In the genomic region with DNA sequence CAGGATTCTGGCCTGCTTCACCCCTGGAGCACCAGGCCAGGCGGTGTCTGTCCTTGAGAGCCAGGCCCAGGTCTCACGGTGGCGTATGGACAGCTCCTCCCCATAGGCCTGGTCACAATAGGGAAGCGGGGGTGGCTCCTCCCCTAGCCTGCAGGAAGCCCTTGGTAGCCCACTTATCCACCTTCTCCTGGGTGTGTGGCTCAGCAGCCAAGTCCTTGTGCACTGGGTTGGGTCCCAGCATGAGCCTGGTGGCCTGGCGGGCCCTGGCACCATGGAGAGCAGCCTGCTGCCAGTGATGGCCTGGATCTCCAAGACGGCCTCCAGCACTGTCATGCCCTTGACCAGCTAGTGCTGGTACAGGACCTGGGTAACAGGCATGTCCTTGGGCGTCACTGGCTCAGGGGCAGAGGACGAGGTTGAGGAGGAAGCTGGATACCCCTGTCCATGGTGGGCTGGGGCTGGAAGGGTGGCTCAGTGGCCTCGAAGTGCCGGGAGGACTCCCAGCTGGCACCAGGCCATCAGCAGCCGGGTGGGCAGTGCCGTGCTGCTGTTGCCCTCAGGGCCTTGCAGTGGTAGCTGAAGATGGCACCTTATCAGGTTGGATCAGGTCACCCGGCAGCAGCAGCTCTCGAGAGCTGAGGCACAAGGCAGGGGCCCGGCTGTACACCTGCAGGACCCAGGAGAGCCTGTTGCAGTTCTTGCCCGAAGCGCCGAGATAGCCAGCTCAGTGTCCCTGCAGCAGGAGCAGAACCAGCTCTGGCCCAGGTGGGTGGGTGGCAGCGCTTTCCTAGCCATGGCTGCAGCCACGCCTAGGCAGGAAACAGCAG, we compare ENCODE assay signal across 1 cellular context.
TF ChIP-seq lines count a peak whose summit lies in the region.

No MANE protein-coding gene starts in this region.

TF ChIP-seq in SK-N-SH, 30 proteins besides CTCF, POLR2A, EP300 and RAD21 (continued from another document):
- TF ChIP-seq, protein P1, sequence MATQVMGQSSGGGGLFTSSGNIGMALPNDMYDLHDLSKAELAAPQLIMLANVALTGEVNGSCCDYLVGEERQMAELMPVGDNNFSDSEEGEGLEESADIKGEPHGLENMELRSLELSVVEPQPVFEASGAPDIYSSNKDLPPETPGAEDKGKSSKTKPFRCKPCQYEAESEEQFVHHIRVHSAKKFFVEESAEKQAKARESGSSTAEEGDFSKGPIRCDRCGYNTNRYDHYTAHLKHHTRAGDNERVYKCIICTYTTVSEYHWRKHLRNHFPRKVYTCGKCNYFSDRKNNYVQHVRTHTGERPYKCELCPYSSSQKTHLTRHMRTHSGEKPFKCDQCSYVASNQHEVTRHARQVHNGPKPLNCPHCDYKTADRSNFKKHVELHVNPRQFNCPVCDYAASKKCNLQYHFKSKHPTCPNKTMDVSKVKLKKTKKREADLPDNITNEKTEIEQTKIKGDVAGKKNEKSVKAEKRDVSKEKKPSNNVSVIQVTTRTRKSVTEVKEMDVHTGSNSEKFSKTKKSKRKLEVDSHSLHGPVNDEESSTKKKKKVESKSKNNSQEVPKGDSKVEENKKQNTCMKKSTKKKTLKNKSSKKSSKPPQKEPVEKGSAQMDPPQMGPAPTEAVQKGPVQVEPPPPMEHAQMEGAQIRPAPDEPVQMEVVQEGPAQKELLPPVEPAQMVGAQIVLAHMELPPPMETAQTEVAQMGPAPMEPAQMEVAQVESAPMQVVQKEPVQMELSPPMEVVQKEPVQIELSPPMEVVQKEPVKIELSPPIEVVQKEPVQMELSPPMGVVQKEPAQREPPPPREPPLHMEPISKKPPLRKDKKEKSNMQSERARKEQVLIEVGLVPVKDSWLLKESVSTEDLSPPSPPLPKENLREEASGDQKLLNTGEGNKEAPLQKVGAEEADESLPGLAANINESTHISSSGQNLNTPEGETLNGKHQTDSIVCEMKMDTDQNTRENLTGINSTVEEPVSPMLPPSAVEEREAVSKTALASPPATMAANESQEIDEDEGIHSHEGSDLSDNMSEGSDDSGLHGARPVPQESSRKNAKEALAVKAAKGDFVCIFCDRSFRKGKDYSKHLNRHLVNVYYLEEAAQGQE (IDR thresholded peaks at IDR 0.05; ENCODE audit: low read depth, low read length) = peak; percentile 81
